In the genomic region with DNA sequence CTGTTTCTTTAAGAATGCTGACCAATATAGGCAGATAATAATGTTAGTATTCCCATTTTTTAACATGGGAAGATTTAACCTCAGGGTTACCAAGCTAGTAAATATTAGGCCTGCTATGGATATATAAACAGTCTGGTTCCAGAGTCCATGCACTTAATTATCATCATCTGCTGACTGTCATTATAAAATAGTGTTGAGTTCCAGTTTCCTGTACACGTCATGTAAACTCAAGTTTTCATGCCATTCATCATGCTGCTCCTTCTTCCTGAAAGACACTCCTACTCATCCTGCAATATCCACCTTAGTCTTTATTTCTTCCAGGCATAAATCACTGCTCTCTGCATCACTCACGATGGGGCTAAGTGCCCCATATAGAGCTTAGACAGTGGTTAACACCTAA, we compare ENCODE assay signal across 18 cellular contexts.
"Had no signal": no experiment of that assay in that cellular context is flagged by ENCODE, and none has a peak within 500 bp of the region (broad histone marks: within the 10 kb centered on the region; RNA-seq: fewer than 3 reads in every experiment).

No MANE protein-coding gene starts in this region.

- H3K4me1 ChIP-seq: gastroesophageal sphincter, heart left ventricle, left ventricle myocardium inferior, neural progenitor cell, prostate gland, right atrium auricular region, stomach, upper lobe of left lung had no signal

- H3K4me3 ChIP-seq: cardiac muscle cell, gastroesophageal sphincter, heart left ventricle, left ventricle myocardium inferior, neural progenitor cell, prostate gland, right atrium auricular region, stomach, upper lobe of left lung had no signal

- H3K27ac ChIP-seq: cardiac muscle cell, gastroesophageal sphincter, heart left ventricle, left ventricle myocardium inferior, neural progenitor cell, prostate gland, right atrium auricular region, stomach, upper lobe of left lung had no signal

- H3K36me3 ChIP-seq: cardiac muscle cell, gastroesophageal sphincter, heart left ventricle, left ventricle myocardium inferior, neural progenitor cell, prostate gland, right atrium auricular region, stomach, upper lobe of left lung had no signal

- H3K27me3 ChIP-seq: cardiac muscle cell, gastroesophageal sphincter, heart left ventricle, neural progenitor cell, right atrium auricular region, stomach, upper lobe of left lung had no signal

- H2AFZ ChIP-seq: neural progenitor cell had no signal

- H3K9ac ChIP-seq: neural progenitor cell had no signal

- H3K4me2 ChIP-seq: neural progenitor cell had no signal

- H3K9me3 ChIP-seq: heart left ventricle, left ventricle myocardium inferior, prostate gland, right atrium auricular region, stomach, upper lobe of left lung had no signal

- DNase-seq: activated CD4-positive, alpha-beta memory T cell treated with anti-CD3 and anti-CD28 coated beads, Interleukin-2, amount 10 ng/mL, durations not matched to agents 7 days and 5 days; activated CD4-positive, alpha-beta T cell treated with anti-CD3 and anti-CD28 coated beads for 4 hours; activated CD8-positive, alpha-beta memory T cell treated with anti-CD3 and anti-CD28 coated beads, Interleukin-2, amount 10 ng/mL, durations not matched to agents 7 days and 5 days; activated naive CD4-positive, alpha-beta T cell; activated naive CD8-positive, alpha-beta T cell treated with anti-CD3 and anti-CD28 coated beads for 36 hours; amygdala; heart left ventricle; left ventricle myocardium inferior; naive B cell; stimulated activated CD4-positive, alpha-beta T cell treated with anti-CD3 and anti-CD28 coated beads, Interleukin-15, amount 100 ng/mL, for 24 hours; stimulated activated CD4-positive, alpha-beta T cell treated with anti-CD3 and anti-CD28 coated beads, Interleukin-4, amount 100 ng/mL, for 24 hours; stomach; upper lobe of left lung had no signal
